20 cellular contexts compared by ENCODE assay signal in genomic region chr4:152503606-152504290, GRCh38. TPM values are rescaled to one million over a fixed set of nuclear protein-coding genes. Genes with fewer than 3 reads are reported as not detected.
DNase-seq lines count a peak whose midpoint lies in the region; ATAC-seq, FAIRE-seq and TF ChIP-seq lines count a peak whose summit lies in the region.
"Had no signal": no experiment of that assay in that cellular context is flagged by ENCODE, and none has a peak within 500 bp of the region (broad histone marks: within the 10 kb centered on the region; RNA-seq: fewer than 3 reads in every experiment).

No MANE protein-coding gene starts in this region.

- no peaks in the 10 kb centered on the region for H3K27me3 ChIP-seq in pancreas

- H3K27ac Mint-ChIP-seq in chondrocyte (ENCODE audit: unreplicated experiment) (peak overlapping the region; percentile 10), osteocyte (ENCODE audit: unreplicated experiment) (peak overlapping the region; percentile 29)

- H3K9me2 ChIP-seq in OCI-LY7 (ENCODE audit: insufficient read depth, low read length) = no peaks in the 10 kb centered on the region

- H3K27ac ChIP-seq in OCI-LY7 (ENCODE audit: low read depth, low read length, poor library complexity, severe bottlenecking) (no peak overlapping the region), pancreas (no peak overlapping the region)
- H3K27ac ChIP-seq: C4-2B had no signal

- FAIRE-seq in GM18507 (lab: Jason Lieb, UNC) = peak; percentile 31
- no peak for FAIRE-seq in pancreas (lab: Jason Lieb, UNC)

- TSS peak; percentile 19 for BruUV-seq in OCI-LY7 (replicated peaks; lab: Mats Ljungman, UMichigan)

- no peak overlapping the region for H3K4me3 ChIP-seq in OCI-LY7 (ENCODE audit: low read depth, low read length, poor library complexity, severe bottlenecking)
- no peak overlapping the region for H3K4me3 ChIP-seq in pancreas

- POLR2A ChIA-PET in OCI-LY7 (lab: Charles Lee) = interaction anchor here (0.5 to 9.2 kb wide), 16 partner anchors 12 to 870 kb away, joined by 3 to 130 read pairs (median 4); partner anchors contain the start of gene FBXW7

- H4K20me1 ChIP-seq in OCI-LY7 (ENCODE audit: insufficient read depth, low read length) = peaks cover 19% of the 10 kb centered on the region

- peaks cover 11% of the 10 kb centered on the region; the same call in 1 of the 2 replicates for H3K36me3 ChIP-seq in OCI-LY7 (ENCODE audit: insufficient read depth, low read length)
- H3K36me3 ChIP-seq in pancreas = no peaks in the 10 kb centered on the region

- H3K36me3 Mint-ChIP-seq in chondrocyte (ENCODE audit: low read depth) (no peaks in the 10 kb centered on the region), osteocyte (ENCODE audit: unreplicated experiment) (no peaks in the 10 kb centered on the region)

- CTCF ChIA-PET in OCI-LY7 (lab: Charles Lee; ENCODE audit: unreplicated experiment) = no interaction called here

- no peaks in the 10 kb centered on the region for H3K9me3 ChIP-seq in OCI-LY7 (ENCODE audit: low read length)
- no peaks in the 10 kb centered on the region for H3K9me3 ChIP-seq in pancreas

- ATAC-seq in pancreas = no peak
- ATAC-seq in activated CD4-positive, CD25-positive, alpha-beta regulatory T cell treated with anti-CD3 and anti-CD28 coated beads, Interleukin-2, amount 50 U/mL, for 24 hours = no peak
- ATAC-seq: Panc1 had no signal

- H3K4me1 Mint-ChIP-seq in chondrocyte (ENCODE audit: low read depth) = peaks cover 18% of the 10 kb centered on the region
- H3K4me1 Mint-ChIP-seq in osteocyte (ENCODE audit: unreplicated experiment) = peaks cover 12% of the 10 kb centered on the region

- no peaks in the 10 kb centered on the region for H3K27me3 Mint-ChIP-seq in chondrocyte (ENCODE audit: low read depth)
- H3K27me3 Mint-ChIP-seq in osteocyte (ENCODE audit: unreplicated experiment) = no peaks in the 10 kb centered on the region
- H3K27me3 Mint-ChIP-seq: CD8-positive, alpha-beta memory T cell had no signal

- no peak overlapping the region for H3K4me2 ChIP-seq in OCI-LY7 (ENCODE audit: low read length)

- H3K79me2 ChIP-seq in OCI-LY7 (ENCODE audit: insufficient read depth, low read depth, low read length) = peaks cover 86% of the 10 kb centered on the region

- no peak for TF ChIP-seq CTCF in OCI-LY7 (conservative IDR thresholded peaks at IDR 0.05; ENCODE audit: low read length)
- no peak for TF ChIP-seq CTCF in chondrocyte (IDR thresholded peaks at IDR 0.05)
- no peak for TF ChIP-seq CTCF in osteocyte (IDR thresholded peaks at IDR 0.05)
- no peak for TF ChIP-seq CTCF in pancreas (IDR thresholded peaks at IDR 0.05)

- H3K4me1 ChIP-seq in OCI-LY7 (ENCODE audit: insufficient read depth, low read length, poor library complexity, severe bottlenecking) = peaks cover 28% of the 10 kb centered on the region
- no peaks in the 10 kb centered on the region for H3K4me1 ChIP-seq in pancreas

- DNase-seq in GM18507 (ENCODE audit: extremely low spot score, insufficient read length, low read depth) (no peak), OCI-LY7 (ENCODE audit: low spot score) (no peak), chondrocyte (ENCODE audit: low spot score) (no peak), osteocyte (ENCODE audit: extremely low spot score, unreplicated experiment) (no peak), pancreas (no peak)
- DNase-seq in activated CD8-positive, alpha-beta memory T cell treated with anti-CD3 and anti-CD28 coated beads, Interleukin-2, amount 50 U/mL, for 4 hours = no peak
- DNase-seq: CD8-positive, alpha-beta memory T cell; GF-D8; HCEC 1CT; KG1; NCI-H1105; NCI-H146; NCI-H2029; NCI-H2227 treated with DMSO at 0.1 percent for 48 hours; NCI-H510A; NK-92 treated with Interleukin-12 subunit alpha and Interleukin-12 subunit beta, amount 100 ng/mL, for 24 hours; SIG-M5 had no signal

- no peak overlapping the region for H2AFZ ChIP-seq in OCI-LY7 (ENCODE audit: low read length)

- no peak overlapping the region for H3K4me3 Mint-ChIP-seq in chondrocyte (ENCODE audit: unreplicated experiment)
- no peak overlapping the region for H3K4me3 Mint-ChIP-seq in osteocyte (ENCODE audit: unreplicated experiment)
- H3K4me3 Mint-ChIP-seq: CD8-positive, alpha-beta memory T cell had no signal

- intact Hi-C loops in OCI-LY7 (cut with micrococcal nuclease; ENCODE audit: unreplicated experiment) (no loop called here), pancreas (cut with DNase I) (no loop called here)

- no peaks in the 10 kb centered on the region for H3K9me3 Mint-ChIP-seq in chondrocyte (ENCODE audit: low read depth)
- H3K9me3 Mint-ChIP-seq in osteocyte (ENCODE audit: unreplicated experiment) = no peaks in the 10 kb centered on the region
- H3K9me3 Mint-ChIP-seq: CD8-positive, alpha-beta memory T cell had no signal

RNA-seq across cellular contexts. Expression of gene FBXW7, which starts 32.1 kb away (rescaled TPM):
- 58.8 and 97.7 TPM in 2 replicates for total RNA-seq in OCI-LY7 (2014; rRNA removed; shearing (Covaris generic))
- total RNA-seq in OCI-LY7 (2022) (97.3 and 102 TPM in 2 replicates), chondrocyte (18.0 to 23.3 TPM (median 21.4 TPM) in 3 replicates), osteocyte (21.0 and 21.5 TPM in 2 replicates), pancreas (10 to 100 TPM; 11.8 to 30.1 (median 20.5) TPM)
- polyA plus RNA-seq in pancreas = 10 to 100 TPM; 10.1 to 18.1 TPM
